In the genomic region with DNA sequence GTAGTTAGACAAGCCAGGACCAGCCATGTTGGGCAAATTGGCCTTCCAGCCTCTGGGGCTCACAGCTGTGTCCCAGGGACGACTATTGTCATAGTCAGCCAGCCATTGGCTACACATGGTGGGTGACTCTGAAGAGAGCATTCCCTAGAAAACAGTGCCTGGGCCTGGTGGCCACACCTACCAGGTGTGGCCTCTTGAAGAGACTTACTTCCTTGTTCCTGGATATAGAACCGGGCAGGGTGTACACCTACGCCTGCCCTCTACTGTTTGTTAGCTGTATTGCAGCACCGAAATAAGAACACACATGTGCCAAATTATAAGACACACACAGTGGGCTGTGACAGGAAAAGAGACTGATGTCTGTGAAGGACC, we compare ENCODE assay signal across 1 cellular context.
TF ChIP-seq lines count a peak whose summit lies in the region.

No MANE protein-coding gene starts in this region.

TF ChIP-seq in K562, 482 proteins besides CTCF, POLR2A, EP300 and RAD21 (continued from another document):
- TF ChIP-seq ASH1L (IDR thresholded peaks at IDR 0.05; ENCODE audit: borderline replicate concordance, low read depth, partially characterized antibody) (no peak), ZNF217 (CRISPR knock-in tag; IDR thresholded peaks at IDR 0.05) (no peak), SP1 (CRISPR knock-in tag; IDR thresholded peaks at IDR 0.05) (no peak), SMC3 (conservative IDR thresholded peaks at IDR 0.05; ENCODE audit: insufficient read depth, low read depth, low read length) (peak; percentile 66), TRIM28 (IDR thresholded peaks at IDR 0.05) (no peak), L3MBTL2 (IDR thresholded peaks at IDR 0.05) (peak; percentile 51), FOS (IDR thresholded peaks at IDR 0.05; ENCODE audit: extremely low read depth, insufficient read length) (no peak), FOXO4 (CRISPR knock-in tag; IDR thresholded peaks at IDR 0.05) (no peak), ZNF561 (CRISPR knock-in tag; conservative IDR thresholded peaks at IDR 0.05) (no peak), KAT2B (IDR thresholded peaks at IDR 0.05; ENCODE audit: low read depth, low read length) (no peak), ELF1 (tag; IDR thresholded peaks at IDR 0.05) (peak; percentile 90), EHMT2 (IDR thresholded peaks at IDR 0.05) (no peak), MCM3 (IDR thresholded peaks at IDR 0.05) (no peak), EWSR1 (IDR thresholded peaks at IDR 0.05; ENCODE audit: borderline replicate concordance, low read depth, partially characterized antibody) (no peak), SP2 (IDR thresholded peaks at IDR 0.05; ENCODE audit: extremely low read depth, low read depth, low read length, poor library complexity, severe bottlenecking) (no peak), THRB (CRISPR knock-in tag; conservative IDR thresholded peaks at IDR 0.05) (no peak), DACH1 (IDR thresholded peaks at IDR 0.05; ENCODE audit: partially characterized antibody) (no peak), E2F4 (CRISPR knock-in tag; IDR thresholded peaks at IDR 0.05; ENCODE audit: low read depth) (no peak), MCM7 (IDR thresholded peaks at IDR 0.05) (no peak), ZNF407 (IDR thresholded peaks at IDR 0.05; ENCODE audit: low read depth) (no peak), ATF7 (IDR thresholded peaks at IDR 0.05) (no peak; the same call in 1 of the 2 replicates), SMARCA5 (IDR thresholded peaks at IDR 0.05) (no peak), ZBTB12 (CRISPR knock-in tag; IDR thresholded peaks at IDR 0.05) (no peak), ETV5 (CRISPR knock-in tag; IDR thresholded peaks at IDR 0.05; ENCODE audit: low read depth) (no peak), TAF1 (IDR thresholded peaks at IDR 0.05; ENCODE audit: control insufficient read depth, extremely low read depth, insufficient read depth, low read length, severe bottlenecking) (no peak)
